Comparison of ENCODE assay signal across 27 cellular contexts in the genomic region with DNA sequence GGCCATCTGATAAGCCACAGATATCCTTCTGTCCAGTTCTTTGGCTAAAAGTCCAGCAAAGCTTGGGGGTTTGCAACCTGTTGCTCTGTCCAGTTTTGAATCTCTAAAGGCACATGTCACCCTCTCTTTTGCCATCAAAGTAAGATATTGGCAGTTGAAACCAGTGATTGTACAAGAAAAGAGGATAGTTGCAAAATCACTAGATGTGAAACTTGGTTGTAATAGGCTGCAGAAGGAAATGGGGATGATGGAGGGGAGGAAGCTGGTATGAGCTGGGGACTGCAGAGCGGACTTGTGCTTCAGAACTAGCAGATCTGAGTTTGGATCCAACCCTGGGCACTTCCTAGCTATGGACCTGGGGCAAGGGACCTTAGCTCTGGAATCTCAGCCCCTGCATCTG.
DNase-seq lines count a peak whose midpoint lies in the region; ATAC-seq and TF ChIP-seq lines count a peak whose summit lies in the region.
"Had no signal": no experiment of that assay in that cellular context is flagged by ENCODE, and none has a peak within 500 bp of the region (broad histone marks: within the 10 kb centered on the region; RNA-seq: fewer than 3 reads in every experiment).

No MANE protein-coding gene starts in this region.

- CTCF ChIA-PET in CD4-positive, alpha-beta T cell (lab: Charles Lee), result no interaction called here

- H3K27me3 ChIP-seq in HL-60 (ENCODE audit: insufficient read depth, poor library complexity, severe bottlenecking) (no peaks in the 10 kb centered on the region), ovary (no peaks in the 10 kb centered on the region)
- H3K27me3 ChIP-seq in CD4-positive, alpha-beta T cell (ENCODE audit: control insufficient read depth, insufficient read depth, low read length), result peaks cover 3% of the 10 kb centered on the region
- H3K27me3 ChIP-seq: BLaER1, SJSA1 had no signal

- DNase-seq in AML-193 (lab: John Stamatoyannopoulos, UW), result peak; percentile 68 to 75
- DNase-seq in HL-60 (ENCODE audit: low read depth in 1 of 2, low spot score in 1 of 2), result peak; percentile 56 to 74
- peak; percentile 80 to 88 for DNase-seq in NOMO-1 (lab: John Stamatoyannopoulos, UW; ENCODE audit: unreplicated experiment in 2 of 2)
- DNase-seq in SKM-1 treated with dmso at 0.1 percent for 144 hours (lab: John Stamatoyannopoulos, UW; ENCODE audit: unreplicated experiment), result peak; percentile 68
- no peak for DNase-seq in NCI-H1694 (lab: John Stamatoyannopoulos, UW)
- no peak for DNase-seq in ovary
- DNase-seq in CD4-positive, alpha-beta T cell, result no peak
- no peak for DNase-seq in NCI-H1436 (lab: John Stamatoyannopoulos, UW)
- DNase-seq: 8988T; ACHN; CD8-positive, alpha-beta memory T cell; DMS 273 treated with DMSO at 0.1 percent for 48 hours; DMS79; EL; GDM1; H9; HFFc6; KBM-7; NCI-H1105; NCI-H146; NCI-H2029; NCI-H446; NCI-H526; NK-92 treated with Interleukin-12 subunit alpha and Interleukin-12 subunit beta, amount 100 ng/mL, for 24 hours had no signal

- 84 to 91% (median 88%) methylated on average over 1 of the region's 1 CpG for WGBS in ovary, 3 donors

- no peaks in the 10 kb centered on the region for H3K4me1 ChIP-seq in ovary (ENCODE audit: insufficient read depth)
- H3K4me1 ChIP-seq: BLaER1, SJSA1 had no signal

- no peak for TF ChIP-seq CTCF in HL-60 (IDR thresholded peaks at IDR 0.05; ENCODE audit: insufficient read depth, low read length)
- TF ChIP-seq CTCF in ovary (IDR thresholded peaks at IDR 0.05), result no peak
- TF ChIP-seq CTCF in CD4-positive, alpha-beta T cell (IDR thresholded peaks at IDR 0.05), result no peak

- H3K27ac ChIP-seq in HL-60 (replicated peaks) (peak overlapping the region; percentile 46), ovary (no peak overlapping the region)
- H3K27ac ChIP-seq in CD4-positive, alpha-beta T cell (ENCODE audit: low read depth, low read length), result no peak overlapping the region
- H3K27ac ChIP-seq: BLaER1, SJSA1 had no signal

- H3K27ac Mint-ChIP-seq in CD4-positive, alpha-beta T cell, result no peak overlapping the region
- H3K27ac Mint-ChIP-seq: CD8-positive, alpha-beta memory T cell; GM23338; H9; HFFc6 had no signal

- TF ChIP-seq EP300 in ovary (IDR thresholded peaks at IDR 0.05), result no peak

- no peaks in the 10 kb centered on the region for H3K9me3 ChIP-seq in ovary
- no peaks in the 10 kb centered on the region for H3K9me3 ChIP-seq in CD4-positive, alpha-beta T cell (ENCODE audit: control insufficient read depth, low read length)
- H3K9me3 ChIP-seq: BLaER1, SJSA1 had no signal

- H3K27me3 Mint-ChIP-seq in CD4-positive, alpha-beta T cell, result no peaks in the 10 kb centered on the region

- no peak for TF ChIP-seq POLR2A in ovary (IDR thresholded peaks at IDR 0.05)

- intact Hi-C loops in ovary (cut with DNase I), result no loop called here
- intact Hi-C loops in CD4-positive, alpha-beta T cell (cut with DNase I, micrococcal nuclease), result no loop called here

- H3K36me3 ChIP-seq in ovary, result no peaks in the 10 kb centered on the region
- H3K36me3 ChIP-seq: BLaER1, SJSA1 had no signal

- H3K4me3 Mint-ChIP-seq in CD4-positive, alpha-beta T cell, result no peak overlapping the region
- H3K4me3 Mint-ChIP-seq: CD8-positive, alpha-beta memory T cell; GM23338; H9; HFFc6 had no signal

- no peaks in the 10 kb centered on the region for H3K36me3 Mint-ChIP-seq in CD4-positive, alpha-beta T cell (ENCODE audit: low read depth)
- H3K36me3 Mint-ChIP-seq: CD8-positive, alpha-beta memory T cell had no signal

- no peaks in the 10 kb centered on the region for H3K9me3 Mint-ChIP-seq in CD4-positive, alpha-beta T cell
- H3K9me3 Mint-ChIP-seq: GM23338, H9, HFFc6 had no signal

- POLR2A ChIA-PET in CD4-positive, alpha-beta T cell (lab: Charles Lee), result no interaction called here

- H3K4me1 Mint-ChIP-seq in CD4-positive, alpha-beta T cell (ENCODE audit: low read depth), result no peaks in the 10 kb centered on the region
- H3K4me1 Mint-ChIP-seq: CD8-positive, alpha-beta memory T cell; GM23338; H9 had no signal

- no peak for ATAC-seq in CD4-positive, alpha-beta T cell (ENCODE audit: poor library complexity)
- ATAC-seq: GM23338 had no signal

- H3K4me3 ChIP-seq in HL-60 (replicated peaks; ENCODE audit: insufficient read depth, low read length) (no peak overlapping the region), ovary (no peak overlapping the region)
- H3K4me3 ChIP-seq: BLaER1, GM23338, SJSA1 had no signal

Comparison
In these comparisons a context has a peak if more than half of its experiments do, and no peak if none do; other contexts are left out.
1. DNase-seq: peak in AML-193 (2 of 2), HL-60 (2 of 2), NOMO-1 (2 of 2) and SKM-1 treated with dmso at 0.1 percent for 144 hours (single experiment); none in NCI-H1694 (single experiment), ovary (0 of 5), CD4-positive, alpha-beta T cell (0 of 10) and NCI-H1436 (single experiment).